21 cellular contexts compared by ENCODE assay signal in the genomic region with DNA sequence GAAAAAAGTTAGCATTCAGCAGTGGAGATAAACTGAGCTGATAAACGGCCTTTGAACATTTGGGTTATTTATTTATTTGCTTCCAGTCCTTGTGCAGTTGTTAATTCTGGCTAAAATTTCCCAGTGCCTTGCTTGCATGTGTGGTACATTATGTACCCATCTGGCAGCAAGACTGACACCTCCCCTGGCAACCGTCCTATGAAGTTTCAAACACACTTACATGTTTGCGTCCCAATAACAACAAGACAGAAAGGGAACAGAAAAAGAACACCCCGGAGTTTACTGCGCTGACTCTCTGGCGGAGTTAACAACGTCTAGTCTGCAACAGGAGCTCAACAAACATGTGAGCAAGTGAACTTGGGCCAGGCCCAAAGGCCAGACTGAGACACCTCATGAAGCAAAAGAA. TPM values are rescaled to one million over a fixed set of nuclear protein-coding genes. Genes with fewer than 3 reads are reported as not detected.
DNase-seq lines count a peak whose midpoint lies in the region; ATAC-seq and TF ChIP-seq lines count a peak whose summit lies in the region.
"Had no signal": no experiment of that assay in that cellular context is flagged by ENCODE, and none has a peak within 500 bp of the region (broad histone marks: within the 10 kb centered on the region; RNA-seq: fewer than 3 reads in every experiment).

No MANE protein-coding gene starts in this region.

- no peaks in the 10 kb centered on the region for H3K9me3 ChIP-seq in left lung
- H3K9me3 ChIP-seq in gastrocnemius medialis = no peaks in the 10 kb centered on the region

- no peak overlapping the region for H3K4me3 ChIP-seq in choroid plexus epithelial cell (ENCODE audit: low read depth, low read length)
- H3K4me3 ChIP-seq in left lung = no peak overlapping the region
- H3K4me3 ChIP-seq in gastrocnemius medialis = no peak overlapping the region

- peak; percentile 24 for ATAC-seq in left lung
- peak; percentile 87 to 99 for ATAC-seq in gastrocnemius medialis

- intact Hi-C loops in left lung (cut with DNase I) (no loop called here), gastrocnemius medialis (cut with DNase I; ENCODE audit: low total_unique reads) (no loop called here)

- peaks cover 0 to 8% of the 10 kb centered on the region in 2 donors for H3K4me1 ChIP-seq in left lung
- peaks cover 5 to 18% of the 10 kb centered on the region in 2 donors for H3K4me1 ChIP-seq in gastrocnemius medialis

- H3K27me3 ChIP-seq in left lung (no peaks in the 10 kb centered on the region), gastrocnemius medialis (no peaks in the 10 kb centered on the region)

- peak; percentile 60 for DNase-seq in NCI-H2171 treated with DMSO at 0.1 percent for 48 hours (lab: John Stamatoyannopoulos, UW)
- peak; percentile 67 for DNase-seq in choroid plexus epithelial cell (ENCODE audit: low read depth)
- no peak for DNase-seq in left lung
- peak; percentile 60 to 81 for DNase-seq in gastrocnemius medialis
- no peak for DNase-seq in activated CD4-positive, alpha-beta T cell treated with anti-CD3 and anti-CD28 coated beads for 4 hours
- DNase-seq in SIG-M5 (lab: John Stamatoyannopoulos, UW) = no peak
- no peak for DNase-seq in GM13977 (ENCODE audit: low spot score)
- no peak for DNase-seq in Ammon's horn (ENCODE audit: low spot score)
- DNase-seq: cortex of kidney; HFFc6; NCI-H446; nephron progenitor cell; NK-92 treated with Interleukin-12 subunit alpha and Interleukin-12 subunit beta, amount 100 ng/mL, for 24 hours; SHP77 treated with DMSO at 0.1 percent for 48 hours; stimulated activated CD4-positive, alpha-beta T cell treated with anti-CD3 and anti-CD28 coated beads, Interleukin-1b, Interleukin-23, amount 100 ng/mL, for 48 hours had no signal

- in situ Hi-C loops in gastrocnemius medialis (cut with MboI; ENCODE audit: low sequenced_read_pairs in 4 of 4) = no loop called here
- in situ Hi-C loops in GM13977 (cut with MboI; ENCODE audit: low pct_unique_long_range_greater_than_20kb, low sequenced_read_pairs, unreplicated experiment) = no loop called here

- H3K27ac ChIP-seq in left lung = no peak overlapping the region
- H3K27ac ChIP-seq in gastrocnemius medialis = peak overlapping the region; percentile 44 to 76 (median 55)

- TF ChIP-seq CTCF in choroid plexus epithelial cell (conservative IDR thresholded peaks at IDR 0.05; ENCODE audit: low read depth, low read length) (no peak), left lung (IDR thresholded peaks at IDR 0.05) (no peak), gastrocnemius medialis (IDR thresholded peaks at IDR 0.05 in 4 of 5, conservative IDR thresholded peaks at IDR 0.05 in 1 of 5) (no peak), GM13977 (IDR thresholded peaks at IDR 0.05; ENCODE audit: extremely low read depth, insufficient read depth, missing control alignments) (no peak)

- TF ChIP-seq POLR2A in gastrocnemius medialis (IDR thresholded peaks at IDR 0.05) = no peak

- H3K36me3 ChIP-seq in left lung = no peaks in the 10 kb centered on the region
- H3K36me3 ChIP-seq in gastrocnemius medialis = no peaks in the 10 kb centered on the region

RNA-seq across cellular contexts. Expression of a gene that starts 33.6 kb away (rescaled TPM):
- total RNA-seq in left lung = 1 to 10 TPM in 1 of 2 donors, under 1 TPM in 1; 0.99 to 2.0 TPM
- total RNA-seq in gastrocnemius medialis = under 1 TPM; 0.05 to 0.15 (median 0.12) TPM
- total RNA-seq: activated CD8-positive, alpha-beta memory T cell treated with anti-CD3 and anti-CD28 coated beads for 36 hours; activated T-helper 1 cell treated with anti-CD3 and anti-CD28 coated beads, Interleukin-12 subunit alpha, Interleukin-12 subunit beta, Interleukin-2, Interleukin-4 antibody, amounts not matched to agents 30 ng/mL and 10 ng/mL and 1 ng/mL, durations not matched to agents 14 hours and 24 hours and 36 hours; endothelial cell of umbilical vein; HFFc6; lung microvascular endothelial cell; M059J; T-helper 1 cell treated with Interleukin-12 subunit alpha and Interleukin-12 subunit beta and Interleukin-4 antibody, amounts not matched to agents 30 ng/mL and 1 ng/mL, for 36 hours had no signal

Comparison
In these comparisons a context has a peak if more than half of its experiments do, and no peak if none do; other contexts are left out.
1. DNase-seq: peak in NCI-H2171 treated with DMSO at 0.1 percent for 48 hours (single experiment), choroid plexus epithelial cell (single experiment) and gastrocnemius medialis (2 of 2); none in left lung (0 of 2), activated CD4-positive, alpha-beta T cell treated with anti-CD3 and anti-CD28 coated beads for 4 hours (0 of 2), SIG-M5 (single experiment), GM13977 (single experiment) and Ammon's horn (single experiment).
2. H3K27ac ChIP-seq: peak in gastrocnemius medialis (4 of 4); none in left lung (0 of 2).